ENCODE assay signal across 22 cellular contexts in the genomic region with DNA sequence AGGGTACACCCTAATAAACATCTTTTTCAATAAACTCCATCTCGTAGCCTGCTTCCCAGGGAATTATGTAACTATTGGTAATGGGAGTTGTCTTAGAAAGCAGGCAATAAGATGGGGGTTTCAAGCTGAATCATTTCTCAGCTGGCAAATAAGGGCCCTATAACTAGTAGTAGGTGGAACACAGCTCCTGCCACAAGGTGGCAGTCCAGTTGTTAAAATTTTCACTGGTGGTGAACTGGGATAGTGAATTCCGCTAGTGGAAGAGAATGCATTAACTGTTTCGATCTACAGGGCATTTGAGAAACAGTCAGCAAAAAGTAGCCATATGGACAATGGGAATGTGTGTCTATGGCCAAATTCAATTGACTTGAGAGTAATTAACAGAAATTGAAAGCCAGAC. TPM values are rescaled to one million over a fixed set of nuclear protein-coding genes. Genes with fewer than 3 reads are reported as not detected.
A peak's percentile ranks its signal among the peaks of the same experiment; 100 is the strongest.
DNase-seq lines count a peak whose midpoint lies in the region; ATAC-seq, FAIRE-seq and TF ChIP-seq lines count a peak whose summit lies in the region.
"Had no signal": no experiment of that assay in that cellular context is flagged by ENCODE, and none has a peak within 500 bp of the region (broad histone marks: within the 10 kb centered on the region; RNA-seq: fewer than 3 reads in every experiment).

No MANE protein-coding gene starts in this region.

- H3K79me2 ChIP-seq in DND-41 (ENCODE audit: insufficient read depth, low read length) (no peaks in the 10 kb centered on the region), H1 (ENCODE audit: control insufficient read depth in 1 of 2, insufficient read depth in 2 of 2, low read length in 2 of 2) (no peaks in the 10 kb centered on the region)

- FAIRE-seq in H1 (lab: Jason Lieb, UNC): peak; percentile 62

- H4K5ac ChIP-seq in H1 (ENCODE audit: insufficient read length, low read depth, low read length): no peak overlapping the region

- H3K36me3 ChIP-seq in DND-41 (ENCODE audit: insufficient read depth, low read length): no peaks in the 10 kb centered on the region
- peaks cover 0 to 3% (median 0%) of the 10 kb centered on the region in 4 experiments; a peak in 1 of 8 replicates for H3K36me3 ChIP-seq in H1 (ENCODE audit: control insufficient read depth in 2 of 4, insufficient read depth in 4 of 4, low read length in 3 of 4)
- H3K36me3 ChIP-seq in CD8-positive, alpha-beta T cell (ENCODE audit: insufficient read depth, low read length): no peaks in the 10 kb centered on the region

- TF ChIP-seq RAD21 in H1 (IDR thresholded peaks at IDR 0.05 in 1 of 2, conservative IDR thresholded peaks at IDR 0.05 in 1 of 2; ENCODE audit: low read depth in 2 of 2, low read length in 2 of 2): peak; percentile 37 to 49; a peak in 3 of 4 replicates

- H3K9me3 Mint-ChIP-seq in CD8-positive, alpha-beta T cell: peaks cover 60% of the 10 kb centered on the region

- H3K27me3 ChIP-seq in DND-41 (ENCODE audit: insufficient read depth, low read length, poor library complexity) (no peaks in the 10 kb centered on the region), H1 (replicated peaks in 1 of 4; ENCODE audit: control insufficient read depth in 3 of 4, extremely low read depth in 1 of 4, insufficient read depth in 3 of 4, low read length in 3 of 4) (no peaks in the 10 kb centered on the region)
- no peaks in the 10 kb centered on the region for H3K27me3 ChIP-seq in CD8-positive, alpha-beta T cell (ENCODE audit: insufficient read depth, low read length)
- H3K27me3 ChIP-seq: body of pancreas, sigmoid colon had no signal

- H2AFZ ChIP-seq in DND-41 (ENCODE audit: low read depth, low read length): no peak overlapping the region
- H2AFZ ChIP-seq in H1 (ENCODE audit: low read length): no peak overlapping the region

- H3K4me1 Mint-ChIP-seq in CD8-positive, alpha-beta T cell (ENCODE audit: low read depth): no peaks in the 10 kb centered on the region
- H3K4me1 Mint-ChIP-seq: nephron, T-cell had no signal

- no peak overlapping the region for H3K14ac ChIP-seq in H1 (ENCODE audit: insufficient read length)

- no peak overlapping the region for H3K23ac ChIP-seq in H1 (ENCODE audit: insufficient read length)

- no peak overlapping the region for H3K4me3 ChIP-seq in DND-41 (ENCODE audit: low read depth in 1 of 2, low read length in 2 of 2)
- H3K4me3 ChIP-seq in H1 (ENCODE audit: extremely low read depth in 1 of 4, insufficient read depth in 2 of 4, low read depth in 3 of 4, low read length in 4 of 4): no peak overlapping the region
- H3K4me3 ChIP-seq in CD8-positive, alpha-beta T cell (ENCODE audit: low read depth, low read length): no peak overlapping the region
- H3K4me3 ChIP-seq: body of pancreas, sigmoid colon had no signal

- no peak overlapping the region for H2AK5ac ChIP-seq in H1 (ENCODE audit: low read depth, low read length)

- TF ChIP-seq EP300 in H1 (IDR thresholded peaks at IDR 0.05; ENCODE audit: borderline replicate concordance in 1 of 2, low read depth in 2 of 2, low read length in 2 of 2): no peak

- POLR2A ChIA-PET in H1 (lab: Charles Lee; ENCODE audit: partially characterized antibody): interaction anchor here (0.5 to 1.7 kb wide), 3 partner anchors 27 to 138 kb away, joined by 3 to 4 read pairs (median 3); a partner anchor contains a TSS
- POLR2A ChIA-PET in CD8-positive, alpha-beta T cell (lab: Charles Lee): no interaction called here

- no peak overlapping the region for H3K4ac ChIP-seq in H1 (replicated peaks; ENCODE audit: insufficient read length, low read depth, low read length)

- H2BK5ac ChIP-seq in H1 (ENCODE audit: low read depth, low read length): no peak overlapping the region

- no peak overlapping the region for H2BK20ac ChIP-seq in H1 (ENCODE audit: low read length)

- no peak overlapping the region for H3K27ac Mint-ChIP-seq in CD8-positive, alpha-beta T cell
- H3K27ac Mint-ChIP-seq: CD4-positive, alpha-beta T cell; nephron; T-cell had no signal

- H3K56ac ChIP-seq in H1 (replicated peaks; ENCODE audit: insufficient read length, low read depth, low read length): no peak overlapping the region

- intact Hi-C loops in CD8-positive, alpha-beta T cell (cut with DNase I, micrococcal nuclease): no loop called here

- no peaks in the 10 kb centered on the region for H3K79me1 ChIP-seq in H1 (ENCODE audit: low read depth, low read length)

- H3K4me1 ChIP-seq in DND-41 (ENCODE audit: insufficient read depth, low read length) (no peaks in the 10 kb centered on the region), H1 (replicated peaks in 1 of 4; ENCODE audit: control insufficient read depth in 3 of 4, insufficient read depth in 4 of 4, low read length in 3 of 4) (no peaks in the 10 kb centered on the region)
- H3K4me1 ChIP-seq in CD8-positive, alpha-beta T cell (ENCODE audit: insufficient read depth, low read length): no peaks in the 10 kb centered on the region
- H3K4me1 ChIP-seq: body of pancreas, sigmoid colon had no signal

- no peak for TF ChIP-seq POLR2A in H1 (IDR thresholded peaks at IDR 0.05; ENCODE audit: control extremely low read depth in 1 of 2, low read depth in 2 of 2, low read length in 2 of 2)

- peak; percentile 28; the same call in 1 of the 2 replicates for TF ChIP-seq CTCF in 22Rv1 (IDR thresholded peaks at IDR 0.05)
- peak; percentile 24 for TF ChIP-seq CTCF in DND-41 (IDR thresholded peaks at IDR 0.05; ENCODE audit: borderline replicate concordance, extremely low read depth, low read length, poor library complexity, severe bottlenecking)
- peak in 2 of 3 experiments; percentile 41 to 49; a peak in 2 of 4 replicates for TF ChIP-seq CTCF in H1 (IDR thresholded peaks at IDR 0.05; ENCODE audit: control extremely low read depth in 1 of 3, insufficient read depth in 1 of 3, low read depth in 1 of 3, low read length in 3 of 3)
- no peak for TF ChIP-seq CTCF in CD8-positive, alpha-beta T cell (IDR thresholded peaks at IDR 0.05)

- H2BK15ac ChIP-seq in H1 (ENCODE audit: low read length): no peak overlapping the region

- peaks cover 47% of the 10 kb centered on the region for H3K36me3 Mint-ChIP-seq in CD8-positive, alpha-beta T cell

- H3K18ac ChIP-seq in H1 (ENCODE audit: extremely low read depth, low read length): no peak overlapping the region

- no peak overlapping the region for H3K27ac ChIP-seq in 22Rv1
- no peak overlapping the region for H3K27ac ChIP-seq in DND-41 (ENCODE audit: low read length)
- H3K27ac ChIP-seq in H1 (ENCODE audit: low read depth, low read length): no peak overlapping the region
- H3K27ac ChIP-seq in CD8-positive, alpha-beta T cell (ENCODE audit: low read depth, low read length): no peak overlapping the region
- H3K27ac ChIP-seq: body of pancreas, sigmoid colon, VCaP had no signal

- 86% methylated on average over 3 of the region's 3 CpGs; no CpG with 5 or more reads in 1 of the 2 experiments for WGBS in H1 (ENCODE audit: extremely low coverage in 1 of 2, insufficient coverage in 1 of 2, insufficient read length in 1 of 2, insufficient replicate concordance in 2 of 2, low coverage in 1 of 2, low lambda C conversion rate in 2 of 2, missing lambda C conversion rate in 1 of 2), 2 experiments

- no peak overlapping the region for H3K9ac ChIP-seq in DND-41 (ENCODE audit: low read depth, low read length)
- H3K9ac ChIP-seq in H1 (replicated peaks in 1 of 4; ENCODE audit: extremely low read depth in 1 of 4, low read depth in 3 of 4, low read length in 3 of 4): no peak overlapping the region

- no peak overlapping the region for H2BK120ac ChIP-seq in H1 (replicated peaks; ENCODE audit: low read depth, low read length)

- no peak overlapping the region for H2BK12ac ChIP-seq in H1 (ENCODE audit: low read depth, low read length)

- no peaks in the 10 kb centered on the region for H3K23me2 ChIP-seq in H1 (ENCODE audit: low read depth, low read length)

- H3K27me3 Mint-ChIP-seq in CD8-positive, alpha-beta T cell (ENCODE audit: low read depth): no peaks in the 10 kb centered on the region
- H3K27me3 Mint-ChIP-seq: CD4-positive, alpha-beta T cell; T-cell had no signal

- DNase-seq in DND-41 (peak; percentile 5), NCI-H69 (lab: John Stamatoyannopoulos, UW) (peak; percentile 11), H1 (ENCODE audit: low read depth in 1 of 2, low spot score in 2 of 2) (peak; percentile 3 to 44), NCI-H524 treated with DMSO at 0.1 percent for 48 hours (lab: John Stamatoyannopoulos, UW) (no peak), NCI-H2227 (lab: John Stamatoyannopoulos, UW; ENCODE audit: unreplicated experiment) (no peak), T-helper 2 cell (no peak)
- no peak for DNase-seq in CD8-positive, alpha-beta T cell
- DNase-seq: activated CD4-positive, alpha-beta T cell treated with anti-CD3 and anti-CD28 coated beads, Interleukin-2, amount 50 U/mL, for 4 hours; activated CD8-positive, alpha-beta memory T cell treated with anti-CD3 and anti-CD28 coated beads, Interleukin-2, amount 50 U/mL, for 48 hours; activated effector memory CD4-positive, alpha-beta T cell treated with Interleukin-2 at 50 U/mL for 16 hours; body of pancreas; CD4-positive, alpha-beta T cell; NCI-H1436 treated with DMSO at 0.1 percent for 48 hours; NCI-H2227 treated with DMSO at 0.1 percent for 48 hours; sigmoid colon; T-cell had no signal

- no peak overlapping the region for H3K4me2 ChIP-seq in DND-41 (ENCODE audit: insufficient read depth, low read length)
- no peak overlapping the region for H3K4me2 ChIP-seq in H1 (ENCODE audit: insufficient read depth in 1 of 2, low read depth in 2 of 2, low read length in 2 of 2)

- CTCF ChIA-PET in H1 (lab: Charles Lee; ENCODE audit: partially characterized antibody): interaction anchor here (0.6 to 4.9 kb wide), 36 partner anchors 8 to 555 kb away, joined by 3 to 35 read pairs (median 5); a partner anchor contains a TSS
- CTCF ChIA-PET in CD8-positive, alpha-beta T cell (lab: Charles Lee): no interaction called here

- H3K4me3 Mint-ChIP-seq in CD8-positive, alpha-beta T cell: no peak overlapping the region
- H3K4me3 Mint-ChIP-seq: CD4-positive, alpha-beta T cell; nephron; T-cell had no signal

- H4K91ac ChIP-seq in H1 (replicated peaks; ENCODE audit: insufficient read length, low read length): no peak overlapping the region

- H4K20me1 ChIP-seq in DND-41 (ENCODE audit: insufficient read depth, low read length) (no peaks in the 10 kb centered on the region), H1 (replicated peaks in 1 of 2; ENCODE audit: control insufficient read depth in 1 of 2, insufficient read depth in 2 of 2, low read length in 2 of 2) (no peaks in the 10 kb centered on the region)

- no peak for ATAC-seq in DND-41 (ENCODE audit: insufficient read depth, low read depth)
- ATAC-seq in CD8-positive, alpha-beta T cell: no peak
- ATAC-seq: body of pancreas, left lobe of liver, Right ventricle myocardium inferior, T-cell had no signal

- H3K9me3 ChIP-seq in DND-41 (ENCODE audit: insufficient read depth, low read length, severe bottlenecking) (peaks cover 4% of the 10 kb centered on the region), H1 (ENCODE audit: insufficient read depth in 2 of 2, low read depth in 1 of 2, low read length in 1 of 2) (peaks cover 25 to 63% of the 10 kb centered on the region in 2 experiments)
- peaks cover 20% of the 10 kb centered on the region for H3K9me3 ChIP-seq in CD8-positive, alpha-beta T cell (ENCODE audit: low read length)

- no peak overlapping the region for H4K8ac ChIP-seq in H1 (ENCODE audit: extremely low read depth, insufficient read depth, low read length)

RNA-seq across cellular contexts. Expression of a gene that starts 27.7 kb away (rescaled TPM):
- 3.9 and 4.0 TPM in 2 replicates for total RNA-seq in H1 (2021; fragmentation: NEBNext Ultra II Directional; extraction: Animal tissue kit (Norgen Biotek cat#: 25700))
- polyA plus RNA-seq in H1 (2011; rRNA removed): 2.8 and 4.9 TPM in 2 replicates
- 4.9 TPM for polyA plus RNA-seq in H1 (2011; cell fraction: cytosol; rRNA removed)
- polyA plus RNA-seq in H1 (2011; cell fraction: nucleus; rRNA removed): 7.4 TPM
- polyA plus RNA-seq in H1 (2012, experiment 1 of 2): 2.6 to 4.8 TPM (median 4.2 TPM) in 4 replicates
- polyA plus RNA-seq in H1 (2012, experiment 2 of 2): 1.5 TPM
- 5.3 TPM for polyA plus RNA-seq in H1 (2013, experiment 1 of 2)
- 4.5 TPM for polyA plus RNA-seq in H1 (2013, experiment 2 of 2)
- 3.1 and 4.1 TPM in 2 replicates for polyA minus RNA-seq in H1 (2011; rRNA and poly(A)+ RNA removed)
- 8.1 TPM for polyA minus RNA-seq in H1 (2011; cell fraction: cytosol; rRNA and poly(A)+ RNA removed)
- polyA minus RNA-seq in H1 (2011; cell fraction: nucleus; rRNA and poly(A)+ RNA removed): 12.6 TPM
- not detected for total RNA-seq in CD8-positive, alpha-beta T cell
- total RNA-seq: CD4-positive, alpha-beta T cell had no signal

RNA-seq across cellular contexts. Expression of a gene that starts 30.9 kb away (rescaled TPM):
- not detected in 2 replicates for total RNA-seq in H1 (2021; fragmentation: NEBNext Ultra II Directional; extraction: Animal tissue kit (Norgen Biotek cat#: 25700))
- 0.05 TPM in 1 of 2 replicates, not detected in the other for polyA plus RNA-seq in H1 (2011; rRNA removed)
- not detected for polyA plus RNA-seq in H1 (2011; cell fraction: cytosol; rRNA removed)
- polyA plus RNA-seq in H1 (2011; cell fraction: nucleus; rRNA removed): 0.30 TPM
- not detected in 4 replicates for polyA plus RNA-seq in H1 (2012, experiment 1 of 2)
- polyA plus RNA-seq in H1 (2012, experiment 2 of 2): not detected
- polyA plus RNA-seq in H1 (2013, experiment 1 of 2): not detected
- polyA plus RNA-seq in H1 (2013, experiment 2 of 2): not detected
- polyA minus RNA-seq in H1 (2011; rRNA and poly(A)+ RNA removed): 0.28 TPM in 1 of 2 replicates, not detected in the other
- polyA minus RNA-seq in H1 (2011; cell fraction: cytosol; rRNA and poly(A)+ RNA removed): not detected
- not detected for polyA minus RNA-seq in H1 (2011; cell fraction: nucleus; rRNA and poly(A)+ RNA removed)
- total RNA-seq in CD8-positive, alpha-beta T cell: not detected
- total RNA-seq: body of pancreas, Right ventricle myocardium inferior, temporal lobe had no signal

RNA-seq across cellular contexts. Expression of a gene that starts 47.7 kb away (rescaled TPM):
- total RNA-seq in H1 (2021; fragmentation: NEBNext Ultra II Directional; extraction: Animal tissue kit (Norgen Biotek cat#: 25700)): 99.4 and 101 TPM in 2 replicates
- 23.6 and 29.8 TPM in 2 replicates for polyA plus RNA-seq in H1 (2011; rRNA removed)
- 59.1 TPM for polyA plus RNA-seq in H1 (2011; cell fraction: cytosol; rRNA removed)
- polyA plus RNA-seq in H1 (2011; cell fraction: nucleus; rRNA removed): 18.9 TPM
- polyA plus RNA-seq in H1 (2012, experiment 1 of 2): 72.0 to 101 TPM (median 74.3 TPM) in 4 replicates
- polyA plus RNA-seq in H1 (2012, experiment 2 of 2): 8.9 TPM
- polyA plus RNA-seq in H1 (2013, experiment 1 of 2): 91.1 TPM
- polyA plus RNA-seq in H1 (2013, experiment 2 of 2): 84.5 TPM
- polyA minus RNA-seq in H1 (2011; rRNA and poly(A)+ RNA removed): 28.3 and 31.6 TPM in 2 replicates
- polyA minus RNA-seq in H1 (2011; cell fraction: cytosol; rRNA and poly(A)+ RNA removed): 22.8 TPM
- polyA minus RNA-seq in H1 (2011; cell fraction: nucleus; rRNA and poly(A)+ RNA removed): 35.6 TPM
- total RNA-seq in CD8-positive, alpha-beta T cell: 10 to 100 TPM; 93.7 to 97.3 TPM

RNA-seq across cellular contexts. Expression of a gene that starts 49.8 kb away (rescaled TPM):
- 2.7 and 2.9 TPM in 2 replicates for total RNA-seq in H1 (2021; fragmentation: NEBNext Ultra II Directional; extraction: Animal tissue kit (Norgen Biotek cat#: 25700))
- 2.5 and 2.7 TPM in 2 replicates for polyA plus RNA-seq in H1 (2011; rRNA removed)
- 2.3 TPM for polyA plus RNA-seq in H1 (2011; cell fraction: cytosol; rRNA removed)
- polyA plus RNA-seq in H1 (2011; cell fraction: nucleus; rRNA removed): 5.0 TPM
- 1.5 to 2.1 TPM (median 1.6 TPM) in 4 replicates for polyA plus RNA-seq in H1 (2012, experiment 1 of 2)
- polyA plus RNA-seq in H1 (2012, experiment 2 of 2): 0.45 TPM
- 3.7 TPM for polyA plus RNA-seq in H1 (2013, experiment 1 of 2)
- polyA plus RNA-seq in H1 (2013, experiment 2 of 2): 3.6 TPM
- 1.3 and 1.4 TPM in 2 replicates for polyA minus RNA-seq in H1 (2011; rRNA and poly(A)+ RNA removed)
- polyA minus RNA-seq in H1 (2011; cell fraction: cytosol; rRNA and poly(A)+ RNA removed): 1.7 TPM
- polyA minus RNA-seq in H1 (2011; cell fraction: nucleus; rRNA and poly(A)+ RNA removed): 5.8 TPM
- not detected for total RNA-seq in CD8-positive, alpha-beta T cell
- total RNA-seq: CD4-positive, alpha-beta T cell had no signal

RNA-seq across cellular contexts. Expression of a gene that starts 57.4 kb away (rescaled TPM):
- 0.84 and 0.89 TPM in 2 replicates for total RNA-seq in H1 (2021; fragmentation: NEBNext Ultra II Directional; extraction: Animal tissue kit (Norgen Biotek cat#: 25700))
- polyA plus RNA-seq in H1 (2011; rRNA removed): 0.57 and 1.1 TPM in 2 replicates
- 0.71 TPM for polyA plus RNA-seq in H1 (2011; cell fraction: cytosol; rRNA removed)
- 1.8 TPM for polyA plus RNA-seq in H1 (2011; cell fraction: nucleus; rRNA removed)
- 0.31 to 0.61 TPM (median 0.47 TPM) in 4 replicates for polyA plus RNA-seq in H1 (2012, experiment 1 of 2)
- polyA plus RNA-seq in H1 (2012, experiment 2 of 2): not detected
- polyA plus RNA-seq in H1 (2013, experiment 1 of 2): 0.79 TPM
- 0.53 TPM for polyA plus RNA-seq in H1 (2013, experiment 2 of 2)
- polyA minus RNA-seq in H1 (2011; rRNA and poly(A)+ RNA removed): 0.73 and 1.3 TPM in 2 replicates
- 0.66 TPM for polyA minus RNA-seq in H1 (2011; cell fraction: cytosol; rRNA and poly(A)+ RNA removed)
- 2.5 TPM for polyA minus RNA-seq in H1 (2011; cell fraction: nucleus; rRNA and poly(A)+ RNA removed)
- under 1 TPM in 1 of 2 experiments, not detected in 1; 0.11 TPM for total RNA-seq in CD8-positive, alpha-beta T cell
- total RNA-seq: CD4-positive, alpha-beta T cell had no signal

Comparison
In these comparisons a context has a peak if more than half of its experiments do, and no peak if none do; other contexts are left out.
1. DNase-seq: peak in DND-41 (single experiment), NCI-H69 (single experiment) and H1 (2 of 2); none in NCI-H524 treated with DMSO at 0.1 percent for 48 hours (single experiment), CD8-positive, alpha-beta T cell (0 of 7), NCI-H2227 (single experiment) and T-helper 2 cell (0 of 5).